1 cellular context compared by ENCODE assay signal in the genomic region with DNA sequence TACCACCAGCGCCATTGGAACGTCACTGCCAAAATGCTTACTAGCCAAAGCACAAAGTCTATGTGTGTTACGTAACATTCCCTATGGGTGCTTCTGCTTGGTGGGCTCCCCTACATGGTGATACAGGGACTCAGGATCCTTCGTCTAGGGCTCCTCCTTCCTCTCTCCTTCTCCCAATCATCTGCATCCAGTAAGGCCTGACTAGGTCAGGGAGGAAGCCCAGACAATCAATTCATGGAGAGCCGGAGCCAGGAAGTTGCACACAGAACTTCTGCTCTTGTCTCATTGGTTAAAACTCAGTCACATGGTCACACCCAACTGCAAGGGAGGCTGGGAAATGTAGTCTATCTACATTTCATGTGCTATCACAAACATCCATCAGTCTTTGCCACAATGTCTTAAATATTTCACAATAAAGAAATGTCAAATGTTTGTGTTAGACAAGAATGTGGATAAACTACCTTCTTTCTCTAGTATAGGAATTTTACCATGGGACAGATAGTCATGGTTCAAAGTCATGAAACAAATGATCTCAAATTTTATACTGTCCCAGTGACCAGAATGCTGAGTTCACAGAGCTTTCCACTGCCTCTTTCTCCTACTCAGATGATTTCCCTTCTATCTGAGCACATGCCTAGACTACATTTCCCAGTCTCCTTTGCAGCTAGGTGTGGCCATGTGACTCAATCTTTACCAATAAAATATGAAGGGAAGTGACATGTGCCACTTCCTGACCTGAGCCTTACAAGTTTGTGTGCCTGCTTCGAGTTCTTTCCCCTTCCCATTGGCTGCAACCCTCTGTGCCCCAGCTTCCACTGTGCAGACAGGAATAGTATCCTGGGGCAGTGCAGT.
TF ChIP-seq lines count a peak whose summit lies in the region.

No MANE protein-coding gene starts in this region.

TF ChIP-seq in HepG2, 621 proteins besides CTCF, POLR2A, EP300 and RAD21 (continued from another document and continues in another):
- TF ChIP-seq, protein P1, sequence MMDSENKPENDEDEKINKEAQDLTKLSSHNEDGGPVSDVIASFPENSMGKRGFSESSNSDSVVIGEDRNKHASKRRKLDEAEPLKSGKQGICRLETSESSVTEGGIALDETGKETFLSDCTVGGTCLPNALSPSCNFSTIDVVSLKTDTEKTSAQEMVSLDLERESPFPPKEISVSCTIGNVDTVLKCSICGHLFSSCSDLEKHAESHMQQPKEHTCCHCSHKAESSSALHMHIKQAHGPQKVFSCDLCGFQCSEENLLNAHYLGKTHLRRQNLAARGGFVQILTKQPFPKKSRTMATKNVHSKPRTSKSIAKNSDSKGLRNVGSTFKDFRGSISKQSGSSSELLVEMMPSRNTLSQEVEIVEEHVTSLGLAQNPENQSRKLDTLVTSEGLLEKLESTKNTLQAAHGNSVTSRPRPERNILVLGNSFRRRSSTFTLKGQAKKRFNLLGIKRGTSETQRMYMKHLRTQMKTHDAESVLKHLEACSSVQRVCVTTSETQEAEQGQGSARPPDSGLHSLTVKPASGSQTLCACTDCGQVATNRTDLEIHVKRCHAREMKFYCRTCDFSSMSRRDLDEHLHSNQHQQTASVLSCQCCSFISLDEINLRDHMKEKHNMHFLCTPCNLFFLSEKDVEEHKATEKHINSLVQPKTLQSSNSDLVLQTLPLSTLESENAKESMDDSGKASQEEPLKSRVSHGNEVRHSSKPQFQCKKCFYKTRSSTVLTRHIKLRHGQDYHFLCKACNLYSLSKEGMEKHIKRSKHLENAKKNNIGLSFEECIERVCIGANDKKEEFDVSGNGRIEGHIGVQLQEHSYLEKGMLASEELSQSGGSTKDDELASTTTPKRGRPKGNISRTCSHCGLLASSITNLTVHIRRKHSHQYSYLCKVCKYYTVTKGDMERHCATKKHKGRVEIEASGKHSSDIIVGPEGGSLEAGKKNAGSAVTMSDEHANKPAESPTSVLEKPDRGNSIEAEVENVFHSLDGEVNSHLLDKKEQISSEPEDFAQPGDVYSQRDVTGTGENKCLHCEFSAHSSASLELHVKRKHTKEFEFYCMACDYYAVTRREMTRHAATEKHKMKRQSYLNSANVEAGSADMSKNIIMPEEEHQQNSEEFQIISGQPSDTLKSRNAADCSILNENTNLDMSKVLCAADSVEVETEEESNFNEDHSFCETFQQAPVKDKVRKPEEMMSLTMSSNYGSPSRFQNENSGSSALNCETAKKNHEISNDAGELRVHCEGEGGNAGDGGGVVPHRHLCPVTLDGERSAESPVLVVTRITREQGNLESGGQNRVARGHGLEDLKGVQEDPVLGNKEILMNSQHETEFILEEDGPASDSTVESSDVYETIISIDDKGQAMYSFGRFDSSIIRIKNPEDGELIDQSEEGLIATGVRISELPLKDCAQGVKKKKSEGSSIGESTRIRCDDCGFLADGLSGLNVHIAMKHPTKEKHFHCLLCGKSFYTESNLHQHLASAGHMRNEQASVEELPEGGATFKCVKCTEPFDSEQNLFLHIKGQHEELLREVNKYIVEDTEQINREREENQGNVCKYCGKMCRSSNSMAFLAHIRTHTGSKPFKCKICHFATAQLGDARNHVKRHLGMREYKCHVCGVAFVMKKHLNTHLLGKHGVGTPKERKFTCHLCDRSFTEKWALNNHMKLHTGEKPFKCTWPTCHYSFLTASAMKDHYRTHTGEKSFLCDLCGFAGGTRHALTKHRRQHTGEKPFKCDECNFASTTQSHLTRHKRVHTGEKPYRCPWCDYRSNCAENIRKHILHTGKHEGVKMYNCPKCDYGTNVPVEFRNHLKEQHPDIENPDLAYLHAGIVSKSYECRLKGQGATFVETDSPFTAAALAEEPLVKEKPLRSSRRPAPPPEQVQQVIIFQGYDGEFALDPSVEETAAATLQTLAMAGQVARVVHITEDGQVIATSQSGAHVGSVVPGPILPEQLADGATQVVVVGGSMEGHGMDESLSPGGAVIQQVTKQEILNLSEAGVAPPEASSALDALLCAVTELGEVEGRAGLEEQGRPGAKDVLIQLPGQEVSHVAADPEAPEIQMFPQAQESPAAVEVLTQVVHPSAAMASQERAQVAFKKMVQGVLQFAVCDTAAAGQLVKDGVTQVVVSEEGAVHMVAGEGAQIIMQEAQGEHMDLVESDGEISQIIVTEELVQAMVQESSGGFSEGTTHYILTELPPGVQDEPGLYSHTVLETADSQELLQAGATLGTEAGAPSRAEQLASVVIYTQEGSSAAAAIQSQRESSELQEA (CRISPR knock-in tag; IDR thresholded peaks at IDR 0.05; ENCODE audit: not compliant biosample characterization) = peak; percentile 13
- 0 out of 2 replicates have a peak, but pooled peaks have one; percentile 26 for TF ChIP-seq ZNF263 (CRISPR knock-in tag; IDR thresholded peaks at IDR 0.05)
- TF ChIP-seq, protein P2, sequence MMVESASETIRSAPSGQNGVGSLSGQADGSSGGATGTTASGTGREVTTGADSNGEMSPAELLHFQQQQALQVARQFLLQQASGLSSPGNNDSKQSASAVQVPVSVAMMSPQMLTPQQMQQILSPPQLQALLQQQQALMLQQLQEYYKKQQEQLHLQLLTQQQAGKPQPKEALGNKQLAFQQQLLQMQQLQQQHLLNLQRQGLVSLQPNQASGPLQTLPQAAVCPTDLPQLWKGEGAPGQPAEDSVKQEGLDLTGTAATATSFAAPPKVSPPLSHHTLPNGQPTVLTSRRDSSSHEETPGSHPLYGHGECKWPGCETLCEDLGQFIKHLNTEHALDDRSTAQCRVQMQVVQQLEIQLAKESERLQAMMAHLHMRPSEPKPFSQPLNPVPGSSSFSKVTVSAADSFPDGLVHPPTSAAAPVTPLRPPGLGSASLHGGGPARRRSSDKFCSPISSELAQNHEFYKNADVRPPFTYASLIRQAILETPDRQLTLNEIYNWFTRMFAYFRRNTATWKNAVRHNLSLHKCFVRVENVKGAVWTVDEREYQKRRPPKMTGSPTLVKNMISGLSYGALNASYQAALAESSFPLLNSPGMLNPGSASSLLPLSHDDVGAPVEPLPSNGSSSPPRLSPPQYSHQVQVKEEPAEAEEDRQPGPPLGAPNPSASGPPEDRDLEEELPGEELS (CRISPR knock-in tag; IDR thresholded peaks at IDR 0.05) = 0 out of 2 replicates have a peak, but pooled peaks have one; percentile 15
- TF ChIP-seq CEBPB (IDR thresholded peaks at IDR 0.05; ENCODE audit: borderline replicate concordance, low read depth, low read length) = peak; percentile 83
- peak; percentile 21; the same call in 1 of the 2 replicates for TF ChIP-seq JUNB (CRISPR knock-in tag; IDR thresholded peaks at IDR 0.05; ENCODE audit: borderline replicate concordance)
- TF ChIP-seq, protein P3, sequence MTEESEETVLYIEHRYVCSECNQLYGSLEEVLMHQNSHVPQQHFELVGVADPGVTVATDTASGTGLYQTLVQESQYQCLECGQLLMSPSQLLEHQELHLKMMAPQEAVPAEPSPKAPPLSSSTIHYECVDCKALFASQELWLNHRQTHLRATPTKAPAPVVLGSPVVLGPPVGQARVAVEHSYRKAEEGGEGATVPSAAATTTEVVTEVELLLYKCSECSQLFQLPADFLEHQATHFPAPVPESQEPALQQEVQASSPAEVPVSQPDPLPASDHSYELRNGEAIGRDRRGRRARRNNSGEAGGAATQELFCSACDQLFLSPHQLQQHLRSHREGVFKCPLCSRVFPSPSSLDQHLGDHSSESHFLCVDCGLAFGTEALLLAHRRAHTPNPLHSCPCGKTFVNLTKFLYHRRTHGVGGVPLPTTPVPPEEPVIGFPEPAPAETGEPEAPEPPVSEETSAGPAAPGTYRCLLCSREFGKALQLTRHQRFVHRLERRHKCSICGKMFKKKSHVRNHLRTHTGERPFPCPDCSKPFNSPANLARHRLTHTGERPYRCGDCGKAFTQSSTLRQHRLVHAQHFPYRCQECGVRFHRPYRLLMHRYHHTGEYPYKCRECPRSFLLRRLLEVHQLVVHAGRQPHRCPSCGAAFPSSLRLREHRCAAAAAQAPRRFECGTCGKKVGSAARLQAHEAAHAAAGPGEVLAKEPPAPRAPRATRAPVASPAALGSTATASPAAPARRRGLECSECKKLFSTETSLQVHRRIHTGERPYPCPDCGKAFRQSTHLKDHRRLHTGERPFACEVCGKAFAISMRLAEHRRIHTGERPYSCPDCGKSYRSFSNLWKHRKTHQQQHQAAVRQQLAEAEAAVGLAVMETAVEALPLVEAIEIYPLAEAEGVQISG (CRISPR knock-in tag; IDR thresholded peaks at IDR 0.05) = peak; percentile 65
- TF ChIP-seq BCL6 (CRISPR knock-in tag; IDR thresholded peaks at IDR 0.05) = peak; percentile 37; the same call in 1 of the 2 replicates
- TF ChIP-seq, protein P4, sequence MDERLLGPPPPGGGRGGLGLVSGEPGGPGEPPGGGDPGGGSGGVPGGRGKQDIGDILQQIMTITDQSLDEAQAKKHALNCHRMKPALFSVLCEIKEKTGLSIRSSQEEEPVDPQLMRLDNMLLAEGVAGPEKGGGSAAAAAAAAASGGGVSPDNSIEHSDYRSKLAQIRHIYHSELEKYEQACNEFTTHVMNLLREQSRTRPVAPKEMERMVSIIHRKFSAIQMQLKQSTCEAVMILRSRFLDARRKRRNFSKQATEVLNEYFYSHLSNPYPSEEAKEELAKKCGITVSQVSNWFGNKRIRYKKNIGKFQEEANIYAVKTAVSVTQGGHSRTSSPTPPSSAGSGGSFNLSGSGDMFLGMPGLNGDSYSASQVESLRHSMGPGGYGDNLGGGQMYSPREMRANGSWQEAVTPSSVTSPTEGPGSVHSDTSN (CRISPR knock-in tag; IDR thresholded peaks at IDR 0.05) = no peak
- peak; percentile 51; the same call in 1 of the 2 replicates for TF ChIP-seq NCOR1 (IDR thresholded peaks at IDR 0.05; ENCODE audit: borderline replicate concordance, low read length)
- TF ChIP-seq FIP1L1 (IDR thresholded peaks at IDR 0.05; ENCODE audit: borderline replicate concordance, insufficient read depth, low read depth, low read length) = no peak
- TF ChIP-seq, protein P5, sequence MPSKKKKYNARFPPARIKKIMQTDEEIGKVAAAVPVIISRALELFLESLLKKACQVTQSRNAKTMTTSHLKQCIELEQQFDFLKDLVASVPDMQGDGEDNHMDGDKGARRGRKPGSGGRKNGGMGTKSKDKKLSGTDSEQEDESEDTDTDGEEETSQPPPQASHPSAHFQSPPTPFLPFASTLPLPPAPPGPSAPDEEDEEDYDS (CRISPR knock-in tag; IDR thresholded peaks at IDR 0.05) = no peak; the same call in 1 of the 2 replicates
- no peak for TF ChIP-seq FOXJ3 (CRISPR knock-in tag; IDR thresholded peaks at IDR 0.05; ENCODE audit: borderline replicate concordance)
- TF ChIP-seq, protein P6, sequence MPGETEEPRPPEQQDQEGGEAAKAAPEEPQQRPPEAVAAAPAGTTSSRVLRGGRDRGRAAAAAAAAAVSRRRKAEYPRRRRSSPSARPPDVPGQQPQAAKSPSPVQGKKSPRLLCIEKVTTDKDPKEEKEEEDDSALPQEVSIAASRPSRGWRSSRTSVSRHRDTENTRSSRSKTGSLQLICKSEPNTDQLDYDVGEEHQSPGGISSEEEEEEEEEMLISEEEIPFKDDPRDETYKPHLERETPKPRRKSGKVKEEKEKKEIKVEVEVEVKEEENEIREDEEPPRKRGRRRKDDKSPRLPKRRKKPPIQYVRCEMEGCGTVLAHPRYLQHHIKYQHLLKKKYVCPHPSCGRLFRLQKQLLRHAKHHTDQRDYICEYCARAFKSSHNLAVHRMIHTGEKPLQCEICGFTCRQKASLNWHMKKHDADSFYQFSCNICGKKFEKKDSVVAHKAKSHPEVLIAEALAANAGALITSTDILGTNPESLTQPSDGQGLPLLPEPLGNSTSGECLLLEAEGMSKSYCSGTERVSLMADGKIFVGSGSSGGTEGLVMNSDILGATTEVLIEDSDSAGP (CRISPR knock-in tag; IDR thresholded peaks at IDR 0.05; ENCODE audit: borderline replicate concordance) = peak; percentile 24; the same call in 1 of the 2 replicates
- 0 out of 2 replicates have a peak, but pooled peaks have one; percentile 43 for TF ChIP-seq AHR (CRISPR knock-in tag; IDR thresholded peaks at IDR 0.05)
- no peak for TF ChIP-seq ZNF225 (CRISPR knock-in tag; IDR thresholded peaks at IDR 0.05)
- TF ChIP-seq ZNF619 (CRISPR knock-in tag; IDR thresholded peaks at IDR 0.05) = peak; percentile 72; the same call in 1 of the 2 replicates
- TF ChIP-seq IRF2 (CRISPR knock-in tag; IDR thresholded peaks at IDR 0.05) = peak; percentile 80
- peak; percentile 33; the same call in 1 of the 2 replicates for TF ChIP-seq SP4 (CRISPR knock-in tag; IDR thresholded peaks at IDR 0.05)
- TF ChIP-seq, protein P7, sequence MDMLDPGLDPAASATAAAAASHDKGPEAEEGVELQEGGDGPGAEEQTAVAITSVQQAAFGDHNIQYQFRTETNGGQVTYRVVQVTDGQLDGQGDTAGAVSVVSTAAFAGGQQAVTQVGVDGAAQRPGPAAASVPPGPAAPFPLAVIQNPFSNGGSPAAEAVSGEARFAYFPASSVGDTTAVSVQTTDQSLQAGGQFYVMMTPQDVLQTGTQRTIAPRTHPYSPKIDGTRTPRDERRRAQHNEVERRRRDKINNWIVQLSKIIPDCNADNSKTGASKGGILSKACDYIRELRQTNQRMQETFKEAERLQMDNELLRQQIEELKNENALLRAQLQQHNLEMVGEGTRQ (IDR thresholded peaks at IDR 0.05; ENCODE audit: low read depth, low read length) = peak; percentile 93
- TF ChIP-seq, protein P7 (CRISPR knock-in tag; IDR thresholded peaks at IDR 0.05; ENCODE audit: borderline replicate concordance) = peak; percentile 97; the same call in 1 of the 2 replicates
- peak; percentile 12; the same call in 1 of the 3 replicates for TF ChIP-seq MXI1 (IDR thresholded peaks at IDR 0.05; ENCODE audit: borderline replicate concordance, low read depth, low read length)
- TF ChIP-seq GABPA (IDR thresholded peaks at IDR 0.05; ENCODE audit: low read depth, low read length) = peak; percentile 53; the same call in 1 of the 2 replicates
- TF ChIP-seq GABPA (CRISPR knock-in tag; IDR thresholded peaks at IDR 0.05; ENCODE audit: low read depth) = peak; percentile 92
- peak; percentile 30; the same call in 1 of the 2 replicates for TF ChIP-seq ZNF331 (CRISPR knock-in tag; IDR thresholded peaks at IDR 0.05)
- TF ChIP-seq MIER2 (CRISPR knock-in tag; IDR thresholded peaks at IDR 0.05) = peak; percentile 77; the same call in 1 of the 2 replicates
- TF ChIP-seq ATF1 (CRISPR knock-in tag; IDR thresholded peaks at IDR 0.05) = peak; percentile 79
- TF ChIP-seq ZFP1 (CRISPR knock-in tag; IDR thresholded peaks at IDR 0.05) = 0 out of 2 replicates have a peak, but pooled peaks have one; percentile 29
- peak; percentile 41; the same call in 1 of the 2 replicates for TF ChIP-seq NCOA2 (CRISPR knock-in tag; IDR thresholded peaks at IDR 0.05)
- TF ChIP-seq ZNF792 (CRISPR knock-in tag; IDR thresholded peaks at IDR 0.05) = peak; percentile 50; the same call in 1 of the 2 replicates
- no peak for TF ChIP-seq U2AF2 (IDR thresholded peaks at IDR 0.05; ENCODE audit: low read depth, low read length)
- TF ChIP-seq ZNF138 (CRISPR knock-in tag; IDR thresholded peaks at IDR 0.05; ENCODE audit: low read depth) = 0 out of 2 replicates have a peak, but pooled peaks have one; percentile 51
- peak; percentile 13 for TF ChIP-seq TBL1XR1 (IDR thresholded peaks at IDR 0.05; ENCODE audit: borderline replicate concordance, low read length, partially characterized antibody)
